In genomic region chr3:40731445-40731844, GRCh38 we compare ENCODE assay signal across 5 cellular contexts.
"Had no signal": no experiment of that assay in that cellular context is flagged by ENCODE, and none has a peak within 500 bp of the region (broad histone marks: within the 10 kb centered on the region; RNA-seq: fewer than 3 reads in every experiment).

No MANE protein-coding gene starts in this region.

- DNase-seq: GM23248, GOT3, H7, HFFc6 had no signal

- H3K4me3 Mint-ChIP-seq: HFFc6, IgD-negative memory B cell had no signal

- H3K27ac Mint-ChIP-seq: HFFc6, IgD-negative memory B cell had no signal

- H3K4me1 Mint-ChIP-seq: IgD-negative memory B cell had no signal
